11 cellular contexts compared by ENCODE assay signal in the genomic region with DNA sequence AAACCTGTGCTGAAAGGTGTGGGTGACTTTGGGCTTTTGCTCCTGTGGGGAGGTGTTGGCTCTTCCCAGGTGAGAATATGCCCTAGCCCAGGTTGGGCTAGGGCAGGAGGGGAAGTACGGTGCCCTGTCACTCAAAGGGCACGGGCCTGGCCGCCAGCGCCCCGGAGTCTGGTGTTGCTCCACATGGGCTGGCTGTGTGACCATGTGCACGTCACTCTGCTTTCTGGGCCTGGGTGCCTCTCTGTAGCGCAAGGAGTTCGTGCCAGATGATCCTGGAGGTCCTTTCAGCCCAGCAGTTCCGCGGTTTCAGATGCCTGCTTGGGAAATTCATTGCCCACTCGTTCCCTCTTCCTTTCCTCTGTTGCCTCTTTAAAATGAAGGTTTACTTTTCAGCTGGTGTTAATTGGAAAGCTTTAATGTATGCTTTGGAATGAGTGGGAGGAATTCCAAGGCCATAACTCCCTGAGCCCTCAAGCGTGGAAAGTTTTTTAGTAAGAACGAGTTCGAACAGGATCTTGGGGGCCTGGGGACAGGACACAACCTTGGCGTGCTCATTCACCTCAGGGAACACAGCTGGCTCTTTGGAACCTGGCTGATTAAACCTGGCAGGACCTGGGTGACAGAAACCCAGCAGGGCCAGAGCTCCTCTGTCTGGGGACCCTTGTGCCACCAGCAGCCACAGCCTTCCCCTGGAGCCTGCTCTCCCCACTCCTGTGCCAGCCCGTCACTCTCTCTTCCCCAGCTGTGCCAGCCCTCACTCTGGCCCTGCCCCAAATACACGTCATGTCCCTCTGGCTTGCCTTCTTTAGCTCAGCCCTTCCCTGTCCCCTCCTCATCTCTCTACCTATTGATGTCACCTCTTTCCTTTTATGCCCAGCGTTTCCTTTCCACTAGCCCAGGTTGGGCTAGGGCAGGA. TPM values are rescaled to one million over a fixed set of nuclear protein-coding genes. Genes with fewer than 3 reads are reported as not detected.
DNase-seq lines count a peak whose midpoint lies in the region; ATAC-seq and TF ChIP-seq lines count a peak whose summit lies in the region.
"Had no signal": no experiment of that assay in that cellular context is flagged by ENCODE, and none has a peak within 500 bp of the region (broad histone marks: within the 10 kb centered on the region; RNA-seq: fewer than 3 reads in every experiment).

No MANE protein-coding gene starts in this region.

- no peak for TF ChIP-seq CTCF in astrocyte of the spinal cord (IDR thresholded peaks at IDR 0.05; ENCODE audit: low read depth, low read length)
- TF ChIP-seq CTCF in CD8-positive, alpha-beta T cell (IDR thresholded peaks at IDR 0.05): no peak

- H3K36me3 ChIP-seq in skeletal muscle tissue (ENCODE audit: control insufficient read depth in 3 of 3, insufficient read depth in 3 of 3, low read length in 3 of 3): no peaks in the 10 kb centered on the region
- H3K36me3 ChIP-seq in CD8-positive, alpha-beta T cell (ENCODE audit: insufficient read depth, low read length): no peaks in the 10 kb centered on the region

- no peak overlapping the region for H3K4me3 ChIP-seq in astrocyte of the spinal cord (ENCODE audit: low read depth, low read length)
- H3K4me3 ChIP-seq in skeletal muscle tissue (ENCODE audit: low read length in 3 of 3): peak overlapping the region in 1 of 3 donors; percentile 13
- H3K4me3 ChIP-seq in CD8-positive, alpha-beta T cell (ENCODE audit: low read depth, low read length): no peak overlapping the region

- H3K27ac Mint-ChIP-seq in CD8-positive, alpha-beta T cell: no peak overlapping the region
- H3K27ac Mint-ChIP-seq in activated CD4-positive, alpha-beta memory T cell treated with anti-CD3 and anti-CD28 coated beads, Interleukin-2, amount 10 ng/mL, durations not matched to agents 7 days and 5 days: no peak overlapping the region

- H3K27me3 ChIP-seq in skeletal muscle tissue (ENCODE audit: control insufficient read depth in 3 of 3, insufficient read depth in 3 of 3, low read length in 3 of 3): no peaks in the 10 kb centered on the region
- peaks cover 2% of the 10 kb centered on the region for H3K27me3 ChIP-seq in CD8-positive, alpha-beta T cell (ENCODE audit: insufficient read depth, low read length)

- CTCF ChIA-PET in CD8-positive, alpha-beta T cell (lab: Charles Lee): interaction anchor here (0.7 to 1.4 kb wide), 3 partner anchors 15 to 684 kb away, joined by 3 to 4 read pairs (median 3); no protein-coding TSS in a partner anchor
- CTCF ChIA-PET in activated CD4-positive, alpha-beta memory T cell treated with anti-CD3 and anti-CD28 coated beads, Interleukin-2, amount 10 ng/mL, durations not matched to agents 7 days and 5 days (lab: Charles Lee): no interaction called here

- intact Hi-C loops in left cardiac atrium (cut with DNase I): loop anchor here in 1 of 2 donors (5.0 kb wide), 1 partner anchor 43 kb away; the partner anchor contains the start of gene TSPAN9
- intact Hi-C loops in CD8-positive, alpha-beta T cell (cut with DNase I, micrococcal nuclease): no loop called here

- DNase-seq in ELR (ENCODE audit: low read depth): peak; percentile 25
- DNase-seq in astrocyte of the spinal cord (ENCODE audit: low read depth, low spot score): peak; percentile 66
- DNase-seq in left cardiac atrium: peak; percentile 75
- no peak for DNase-seq in CD8-positive, alpha-beta T cell
- no peak for DNase-seq in activated CD4-positive, alpha-beta memory T cell treated with anti-CD3 and anti-CD28 coated beads, Interleukin-2, amount 10 ng/mL, durations not matched to agents 7 days and 5 days
- DNase-seq in activated T-cell treated with anti-CD3 and anti-CD28 coated beads for 4 hours: no peak
- DNase-seq in NCI-H345 treated with DMSO at 0.1 percent for 48 hours (lab: John Stamatoyannopoulos, UW; ENCODE audit: unreplicated experiment): no peak
- DNase-seq: DND-41, midbrain had no signal

- H3K36me3 Mint-ChIP-seq in CD8-positive, alpha-beta T cell: no peaks in the 10 kb centered on the region
- no peaks in the 10 kb centered on the region for H3K36me3 Mint-ChIP-seq in activated CD4-positive, alpha-beta memory T cell treated with anti-CD3 and anti-CD28 coated beads, Interleukin-2, amount 10 ng/mL, durations not matched to agents 7 days and 5 days (ENCODE audit: low read depth)

- H3K27ac ChIP-seq in skeletal muscle tissue (ENCODE audit: low read depth, low read length): peak overlapping the region; percentile 38
- no peak overlapping the region for H3K27ac ChIP-seq in CD8-positive, alpha-beta T cell (ENCODE audit: low read depth, low read length)

- H3K9me3 ChIP-seq in skeletal muscle tissue (ENCODE audit: control insufficient read depth in 3 of 3, low read length in 3 of 3): no peaks in the 10 kb centered on the region
- no peaks in the 10 kb centered on the region for H3K9me3 ChIP-seq in CD8-positive, alpha-beta T cell (ENCODE audit: low read length)

- peaks cover 24% of the 10 kb centered on the region for H3K27me3 Mint-ChIP-seq in CD8-positive, alpha-beta T cell (ENCODE audit: low read depth)
- peaks cover 10% of the 10 kb centered on the region for H3K27me3 Mint-ChIP-seq in activated CD4-positive, alpha-beta memory T cell treated with anti-CD3 and anti-CD28 coated beads, Interleukin-2, amount 10 ng/mL, durations not matched to agents 7 days and 5 days

- H3K9ac ChIP-seq in skeletal muscle tissue (ENCODE audit: low read depth in 1 of 3, low read length in 3 of 3): peak overlapping the region in 1 of 3 donors; percentile 16

- POLR2A ChIA-PET in CD8-positive, alpha-beta T cell (lab: Charles Lee): no interaction called here
- POLR2A ChIA-PET in activated CD4-positive, alpha-beta memory T cell treated with anti-CD3 and anti-CD28 coated beads, Interleukin-2, amount 10 ng/mL, durations not matched to agents 7 days and 5 days (lab: Charles Lee): interaction anchor here (1.1 kb wide), 1 partner anchor 243 kb away, joined by 3 read pairs; the partner anchor contains the start of genes FOXM1 and RHNO1

- no peaks in the 10 kb centered on the region for H3K9me3 Mint-ChIP-seq in CD8-positive, alpha-beta T cell
- no peaks in the 10 kb centered on the region for H3K9me3 Mint-ChIP-seq in activated CD4-positive, alpha-beta memory T cell treated with anti-CD3 and anti-CD28 coated beads, Interleukin-2, amount 10 ng/mL, durations not matched to agents 7 days and 5 days

- peaks cover 16% of the 10 kb centered on the region for H3K4me1 Mint-ChIP-seq in CD8-positive, alpha-beta T cell (ENCODE audit: low read depth)
- H3K4me1 Mint-ChIP-seq in activated CD4-positive, alpha-beta memory T cell treated with anti-CD3 and anti-CD28 coated beads, Interleukin-2, amount 10 ng/mL, durations not matched to agents 7 days and 5 days: peaks cover 8% of the 10 kb centered on the region

- peaks cover 40 to 52% (median 51%) of the 10 kb centered on the region in 3 donors for H3K4me1 ChIP-seq in skeletal muscle tissue (ENCODE audit: control insufficient read depth in 3 of 3, insufficient read depth in 3 of 3, low read length in 3 of 3)
- peaks cover 13% of the 10 kb centered on the region for H3K4me1 ChIP-seq in CD8-positive, alpha-beta T cell (ENCODE audit: insufficient read depth, low read length)

- no peak overlapping the region for H3K4me3 Mint-ChIP-seq in CD8-positive, alpha-beta T cell
- no peak overlapping the region for H3K4me3 Mint-ChIP-seq in activated CD4-positive, alpha-beta memory T cell treated with anti-CD3 and anti-CD28 coated beads, Interleukin-2, amount 10 ng/mL, durations not matched to agents 7 days and 5 days

- ATAC-seq in left cardiac atrium: peak; percentile 74 to 82
- ATAC-seq in CD8-positive, alpha-beta T cell: no peak
- ATAC-seq: Panc1 had no signal

- in situ Hi-C loops in astrocyte of the spinal cord (cut with HindIII; ENCODE audit: low sequenced_read_pairs): no loop called here

RNA-seq across cellular contexts. Expression of gene TSPAN9, which starts 42.8 kb away (rescaled TPM):
- 100 to 1,000 TPM; 125 to 201 TPM for total RNA-seq in left cardiac atrium
- total RNA-seq in skeletal muscle tissue: 66.3 TPM
- total RNA-seq in CD8-positive, alpha-beta T cell: under 1 TPM; 0.14 to 0.44 TPM
- under 1 TPM; 0.18 to 0.28 TPM for total RNA-seq in activated CD4-positive, alpha-beta memory T cell treated with anti-CD3 and anti-CD28 coated beads, Interleukin-2, amount 10 ng/mL, durations not matched to agents 7 days and 5 days

Comparison
In these comparisons a context has a peak if more than half of its experiments do, and no peak if none do; other contexts are left out.
1. DNase-seq: peak in ELR (single experiment), astrocyte of the spinal cord (single experiment) and left cardiac atrium (single experiment); none in CD8-positive, alpha-beta T cell (0 of 7), activated CD4-positive, alpha-beta memory T cell treated with anti-CD3 and anti-CD28 coated beads, Interleukin-2, amount 10 ng/mL, durations not matched to agents 7 days and 5 days (single experiment), activated T-cell treated with anti-CD3 and anti-CD28 coated beads for 4 hours (single experiment) and NCI-H345 treated with DMSO at 0.1 percent for 48 hours (single experiment).
2. RNA of gene TSPAN9, which starts 42.8 kb away (total RNA-seq): 125 to 201 TPM in left cardiac atrium and 66.3 TPM in skeletal muscle tissue (single experiment); 0.14 to 0.44 TPM in CD8-positive, alpha-beta T cell and 0.18 to 0.28 TPM in activated CD4-positive, alpha-beta memory T cell treated with anti-CD3 and anti-CD28 coated beads, Interleukin-2, amount 10 ng/mL, durations not matched to agents 7 days and 5 days; every median in the first group is over 10 times any median in the second.